Comparison of ENCODE assay signal across 8 cellular contexts in genomic region chr2:23312996-23313606, GRCh38.
DNase-seq lines count a peak whose midpoint lies in the region; ATAC-seq, FAIRE-seq and TF ChIP-seq lines count a peak whose summit lies in the region.

No MANE protein-coding gene starts in this region.

- peak; percentile 88 for ATAC-seq in HG03442 (IDR thresholded peaks at IDR 0.05; ENCODE audit: unreplicated experiment)

- peak; percentile 20 for DNase-seq in COLO829 (ENCODE audit: low spot score)
- peak; percentile 18 for DNase-seq in GM19239 (ENCODE audit: insufficient read length, low spot score)
- peak; percentile 4 for DNase-seq in activated T-cell treated with anti-CD3 and anti-CD28 coated beads for 4 hours
- DNase-seq in mesothelial cell of epicardium (ENCODE audit: low spot score in 2 of 2, unreplicated experiment in 2 of 2) = peak in 1 of 2 experiments; percentile 56
- DNase-seq in NCI-H2107 (lab: John Stamatoyannopoulos, UW) = no peak
- no peak for DNase-seq in KG1 (lab: John Stamatoyannopoulos, UW)
- DNase-seq in NCI-H2029 treated with DMSO at 0.1 percent for 48 hours (lab: John Stamatoyannopoulos, UW) = no peak

- FAIRE-seq in GM19239 (lab: Jason Lieb, UNC) = no peak

- H3K27me3 Mint-ChIP-seq in mesothelial cell of epicardium (ENCODE audit: low read depth) = peaks cover 7% of the 10 kb centered on the region

- no peaks in the 10 kb centered on the region for H3K9me3 Mint-ChIP-seq in mesothelial cell of epicardium

- H3K4me1 Mint-ChIP-seq in mesothelial cell of epicardium = no peaks in the 10 kb centered on the region

- peak; percentile 69 for TF ChIP-seq CTCF in mesothelial cell of epicardium (IDR thresholded peaks at IDR 0.05; ENCODE audit: unreplicated experiment)

- no peaks in the 10 kb centered on the region for H3K36me3 Mint-ChIP-seq in mesothelial cell of epicardium

- no peak overlapping the region for H3K27ac Mint-ChIP-seq in mesothelial cell of epicardium

- H3K4me3 Mint-ChIP-seq in mesothelial cell of epicardium = no peak overlapping the region

Comparison
In these comparisons a context has a peak if more than half of its experiments do, and no peak if none do; other contexts are left out.
1. DNase-seq: peak in COLO829 (single experiment), GM19239 (single experiment) and activated T-cell treated with anti-CD3 and anti-CD28 coated beads for 4 hours (single experiment); none in NCI-H2107 (single experiment), KG1 (single experiment) and NCI-H2029 treated with DMSO at 0.1 percent for 48 hours (single experiment).